22 cellular contexts compared by ENCODE assay signal in genomic region chrX:108029928-108030711, GRCh38. TPM values are rescaled to one million over a fixed set of nuclear protein-coding genes. Genes with fewer than 3 reads are reported as not detected.
DNase-seq lines count a peak whose midpoint lies in the region; ATAC-seq and TF ChIP-seq lines count a peak whose summit lies in the region.
"Had no signal": no experiment of that assay in that cellular context is flagged by ENCODE, and none has a peak within 500 bp of the region (broad histone marks: within the 10 kb centered on the region; RNA-seq: fewer than 3 reads in every experiment).

No MANE protein-coding gene starts in this region.

- H3K36me3 Mint-ChIP-seq in MCF 10A (ENCODE audit: insufficient read depth, unreplicated experiment), result no peaks in the 10 kb centered on the region
- no peaks in the 10 kb centered on the region for H3K36me3 Mint-ChIP-seq in natural killer cell treated with Interleukin-12 subunit alpha and Interleukin-12 subunit beta and Interleukin-15 and Interleukin-18, amount 100 ng/mL, for 72 hours
- H3K36me3 Mint-ChIP-seq: T-cell had no signal

- H3K4me3 Mint-ChIP-seq in MCF 10A (ENCODE audit: unreplicated experiment), result no peak overlapping the region
- H3K4me3 Mint-ChIP-seq in stimulated activated naive CD8-positive, alpha-beta T cell treated with anti-CD3 and anti-CD28 coated beads, Interleukin-15, amount 100 ng/mL, for 72 hours, result peak overlapping the region in 1 of 2 donors; percentile 35
- no peak overlapping the region for H3K4me3 Mint-ChIP-seq in natural killer cell treated with Interleukin-12 subunit alpha and Interleukin-12 subunit beta and Interleukin-15 and Interleukin-18, amount 100 ng/mL, for 72 hours
- H3K4me3 Mint-ChIP-seq: T-cell had no signal

- peaks cover 84% of the 10 kb centered on the region for H3K27me3 Mint-ChIP-seq in MCF 10A (ENCODE audit: insufficient read depth, unreplicated experiment)
- no peaks in the 10 kb centered on the region for H3K27me3 Mint-ChIP-seq in stimulated activated naive CD8-positive, alpha-beta T cell treated with anti-CD3 and anti-CD28 coated beads, Interleukin-15, amount 100 ng/mL, for 72 hours
- peaks cover 18 to 26% of the 10 kb centered on the region in 2 donors for H3K27me3 Mint-ChIP-seq in natural killer cell treated with Interleukin-12 subunit alpha and Interleukin-12 subunit beta and Interleukin-15 and Interleukin-18, amount 100 ng/mL, for 72 hours

- H3K27ac ChIP-seq in mammary epithelial cell (ENCODE audit: insufficient read depth, low read depth, low read length), result no peak overlapping the region
- no peak overlapping the region for H3K27ac ChIP-seq in dorsolateral prefrontal cortex
- H3K27ac ChIP-seq: brain microvascular endothelial cell, left ventricle myocardium inferior, psoas muscle, tibial nerve had no signal

- BruUV-seq in MCF 10A (replicated peaks; lab: Mats Ljungman, UMichigan) (no TSS peak), mammary epithelial cell (replicated peaks; lab: Mats Ljungman, UMichigan) (no TSS peak)

- no peaks in the 10 kb centered on the region for H3K79me2 ChIP-seq in mammary epithelial cell (ENCODE audit: insufficient read depth, low read length)

- no peaks in the 10 kb centered on the region for H3K4me1 ChIP-seq in mammary epithelial cell (ENCODE audit: insufficient read depth, low read length)
- H3K4me1 ChIP-seq: left ventricle myocardium inferior, psoas muscle, tibial nerve had no signal

- POLR2A ChIA-PET in MCF 10A (lab: Yijun Ruan, JAX), result interaction anchor here (0.7 kb wide), 1 partner anchor 256 kb away, joined by 3 read pairs; no protein-coding TSS in a partner anchor

- no peaks in the 10 kb centered on the region for H3K9me3 Mint-ChIP-seq in MCF 10A (ENCODE audit: unreplicated experiment)
- no peaks in the 10 kb centered on the region for H3K9me3 Mint-ChIP-seq in stimulated activated naive CD8-positive, alpha-beta T cell treated with anti-CD3 and anti-CD28 coated beads, Interleukin-15, amount 100 ng/mL, for 72 hours
- no peaks in the 10 kb centered on the region for H3K9me3 Mint-ChIP-seq in natural killer cell treated with Interleukin-12 subunit alpha and Interleukin-12 subunit beta and Interleukin-15 and Interleukin-18, amount 100 ng/mL, for 72 hours
- H3K9me3 Mint-ChIP-seq: T-cell had no signal

- H3K4me3 ChIP-seq in mammary epithelial cell (replicated peaks in 1 of 3; ENCODE audit: insufficient read depth in 1 of 3, low read depth in 2 of 3, low read length in 3 of 3) (no peak overlapping the region), dorsolateral prefrontal cortex (no peak overlapping the region)
- H3K4me3 ChIP-seq: left ventricle myocardium inferior, psoas muscle, tibial nerve had no signal

- no peaks in the 10 kb centered on the region for H3K4me1 Mint-ChIP-seq in MCF 10A (ENCODE audit: insufficient read depth, unreplicated experiment)
- peaks cover 38% of the 10 kb centered on the region for H3K4me1 Mint-ChIP-seq in stimulated activated naive CD8-positive, alpha-beta T cell treated with anti-CD3 and anti-CD28 coated beads, Interleukin-15, amount 100 ng/mL, for 72 hours
- H3K4me1 Mint-ChIP-seq in natural killer cell treated with Interleukin-12 subunit alpha and Interleukin-12 subunit beta and Interleukin-15 and Interleukin-18, amount 100 ng/mL, for 72 hours (ENCODE audit: low read depth in 2 of 2), result no peaks in the 10 kb centered on the region

- no peaks in the 10 kb centered on the region for H3K9me3 ChIP-seq in mammary epithelial cell (replicated peaks; ENCODE audit: insufficient read depth, low read length)
- H3K9me3 ChIP-seq: Caco-2, left ventricle myocardium inferior, psoas muscle, tibial nerve had no signal

- TF ChIP-seq CTCF in MCF 10A (IDR thresholded peaks at IDR 0.05; ENCODE audit: unreplicated experiment), result no peak
- no peak for TF ChIP-seq CTCF in mammary epithelial cell (conservative IDR thresholded peaks at IDR 0.05 in 1 of 2, IDR thresholded peaks at IDR 0.05 in 1 of 2; ENCODE audit: extremely low read depth in 1 of 2, insufficient read depth in 1 of 2, low read depth in 1 of 2, low read length in 2 of 2)
- TF ChIP-seq CTCF in dorsolateral prefrontal cortex (IDR thresholded peaks at IDR 0.05 in 54 of 56, conservative IDR thresholded peaks at IDR 0.05 in 2 of 56; ENCODE audit: low read depth in 1 of 56, partially characterized antibody in 56 of 56), result no peak

- H4K20me1 ChIP-seq in mammary epithelial cell (ENCODE audit: insufficient read depth, low read length), result no peaks in the 10 kb centered on the region

- dilution Hi-C loops in mammary epithelial cell (cut with HindIII; ENCODE audit: low sequenced_read_pairs), result no loop called here

- CTCF ChIA-PET in MCF 10A (lab: Yijun Ruan, JAX), result interaction anchor here (0.6 to 1.6 kb wide), 2 partner anchors 9 to 314 kb away, joined by 3 to 5 read pairs; no protein-coding TSS in a partner anchor
- CTCF ChIA-PET in mammary epithelial cell (lab: Charles Lee; ENCODE audit: low non-redundant PET), result no interaction called here

- no peak overlapping the region for H3K9ac ChIP-seq in mammary epithelial cell (ENCODE audit: insufficient read depth, low read length)

- no peak for DNase-seq in MCF 10A (ENCODE audit: unreplicated experiment)
- DNase-seq in mammary epithelial cell, result no peak
- no peak for DNase-seq in stimulated activated naive CD8-positive, alpha-beta T cell treated with anti-CD3 and anti-CD28 coated beads, Interleukin-15, amount 100 ng/mL, for 72 hours
- no peak for DNase-seq in dedifferentiated amniotic fluid mesenchymal stem cell (ENCODE audit: extremely low spot score)
- DNase-seq in dorsolateral prefrontal cortex, result no peak
- no peak for DNase-seq in natural killer cell treated with Interleukin-12 subunit alpha and Interleukin-12 subunit beta and Interleukin-15 and Interleukin-18, amount 100 ng/mL, for 72 hours (ENCODE audit: low spot score)
- DNase-seq: activated CD4-positive, alpha-beta T cell treated with anti-CD3 and anti-CD28 coated beads for 4 hours; brain microvascular endothelial cell; Caco-2; effector CD4-positive, alpha-beta T cell; Kasumi-1; left ventricle myocardium inferior; NCI-H146; psoas muscle; T-cell had no signal

- no peak overlapping the region for H3K4me2 ChIP-seq in mammary epithelial cell (ENCODE audit: insufficient read depth, low read depth, low read length)

- WGBS in mammary epithelial cell (ENCODE audit: low coverage, missing lambda C conversion rate), result 89% methylated on average over 5 of the region's 5 CpGs

- no peak overlapping the region for H2AFZ ChIP-seq in mammary epithelial cell (ENCODE audit: low read depth, low read length)

- H3K36me3 ChIP-seq in mammary epithelial cell (ENCODE audit: insufficient read depth, low read length), result no peaks in the 10 kb centered on the region
- H3K36me3 ChIP-seq: brain microvascular endothelial cell, left ventricle myocardium inferior, tibial nerve had no signal

- ATAC-seq in HG02571 (IDR thresholded peaks at IDR 0.05; ENCODE audit: unreplicated experiment) (peak; percentile 61), HG03378 (IDR thresholded peaks at IDR 0.05; ENCODE audit: unreplicated experiment) (peak; percentile 63)
- peak; percentile 79 for ATAC-seq in stimulated activated naive CD8-positive, alpha-beta T cell treated with anti-CD3 and anti-CD28 coated beads, Interleukin-15, amount 100 ng/mL, for 72 hours
- ATAC-seq in natural killer cell treated with Interleukin-12 subunit alpha and Interleukin-12 subunit beta and Interleukin-15 and Interleukin-18, amount 100 ng/mL, for 72 hours, result no peak
- ATAC-seq: Panc1, psoas muscle, T-cell had no signal

- intact Hi-C loops in MCF 10A (cut with micrococcal nuclease), result no loop called here
- intact Hi-C loops in mammary epithelial cell (cut with micrococcal nuclease), result no loop called here
- intact Hi-C loops in dorsolateral prefrontal cortex (cut with DNase I), result no loop called here

- in situ Hi-C loops in mammary epithelial cell (cut with MboI; ENCODE audit: low sequenced_read_pairs in 2 of 2), result no loop called here

- H3K27ac Mint-ChIP-seq in MCF 10A (ENCODE audit: low read depth, unreplicated experiment), result peak overlapping the region; percentile 25
- no peak overlapping the region for H3K27ac Mint-ChIP-seq in stimulated activated naive CD8-positive, alpha-beta T cell treated with anti-CD3 and anti-CD28 coated beads, Interleukin-15, amount 100 ng/mL, for 72 hours
- no peak overlapping the region for H3K27ac Mint-ChIP-seq in natural killer cell treated with Interleukin-12 subunit alpha and Interleukin-12 subunit beta and Interleukin-15 and Interleukin-18, amount 100 ng/mL, for 72 hours
- H3K27ac Mint-ChIP-seq: T-cell had no signal

- no peaks in the 10 kb centered on the region for H3K27me3 ChIP-seq in mammary epithelial cell (ENCODE audit: insufficient read depth, low read length)
- H3K27me3 ChIP-seq in dorsolateral prefrontal cortex, result peaks cover 0 to 88% (median 40%) of the 10 kb centered on the region in 45 donors
- H3K27me3 ChIP-seq: brain microvascular endothelial cell had no signal

RNA-seq across cellular contexts. Expression of gene VSIG1, which starts 14.7 kb away (rescaled TPM):
- total RNA-seq in MCF 10A (2022) (1.2 and 1.8 TPM in 2 replicates), mammary epithelial cell (1 to 10 TPM in 1 of 2 donors, under 1 TPM in 1; 0.83 to 3.5 TPM), dorsolateral prefrontal cortex (1 to 10 TPM in 60 of 120 experiments, under 1 TPM in 53, not detected in 7; 0.16 to 5.1 (median 1.1) TPM)
- polyA plus RNA-seq in mammary epithelial cell, result 1.6 TPM
- 0.62 TPM for polyA minus RNA-seq in mammary epithelial cell
- not detected for total RNA-seq in natural killer cell treated with Interleukin-12 subunit alpha and Interleukin-12 subunit beta and Interleukin-15 and Interleukin-18, amount 100 ng/mL, for 72 hours
- total RNA-seq: Caco-2, fibroblast of villous mesenchyme, left ventricle myocardium inferior, myocyte, NCI-H460, psoas muscle had no signal
- polyA plus RNA-seq: psoas muscle had no signal

RNA-seq across cellular contexts. Expression of gene TEX13B, which starts 48.0 kb away (rescaled TPM):
- total RNA-seq in MCF 10A (2022) (not detected in 2 replicates), mammary epithelial cell (not detected), dorsolateral prefrontal cortex (not detected)
- not detected for polyA plus RNA-seq in mammary epithelial cell
- polyA minus RNA-seq in mammary epithelial cell, result not detected
- not detected for total RNA-seq in natural killer cell treated with Interleukin-12 subunit alpha and Interleukin-12 subunit beta and Interleukin-15 and Interleukin-18, amount 100 ng/mL, for 72 hours
- total RNA-seq: Caco-2, fibroblast of villous mesenchyme, left ventricle myocardium inferior, myocyte, NCI-H460, psoas muscle, T-cell, tibial nerve had no signal
- polyA plus RNA-seq: psoas muscle had no signal

Comparison
In these comparisons a context has a peak if more than half of its experiments do, and no peak if none do; other contexts are left out.
1. ATAC-seq: peak in HG02571 (single experiment), HG03378 (single experiment) and stimulated activated naive CD8-positive, alpha-beta T cell treated with anti-CD3 and anti-CD28 coated beads, Interleukin-15, amount 100 ng/mL, for 72 hours (single experiment); none in natural killer cell treated with Interleukin-12 subunit alpha and Interleukin-12 subunit beta and Interleukin-15 and Interleukin-18, amount 100 ng/mL, for 72 hours (0 of 2).